ENCODE assay signal across 13 cellular contexts in genomic region chr15:48427479-48427878, GRCh38.
"Had no signal": no experiment of that assay in that cellular context is flagged by ENCODE, and none has a peak within 500 bp of the region (broad histone marks: within the 10 kb centered on the region; RNA-seq: fewer than 3 reads in every experiment).

No MANE protein-coding gene starts in this region.

- H3K9me3 ChIP-seq: gastrocnemius medialis, left ventricle myocardium inferior, tibial nerve had no signal

- H3K27me3 Mint-ChIP-seq: activated B cell treated with CpG ODN at 0.5 μM for 24 hours; activated CD4-positive, alpha-beta T cell treated with anti-CD3 and anti-CD28 coated beads, Interleukin-2, amount 10 ng/mL, durations not matched to agents 24 days and 14 days had no signal

- DNase-seq: activated B cell treated with CpG ODN at 0.5 μM for 24 hours; activated CD4-positive, alpha-beta T cell treated with anti-CD3 and anti-CD28 coated beads, Interleukin-2, amount 10 ng/mL, durations not matched to agents 24 days and 14 days; activated CD8-positive, alpha-beta memory T cell treated with anti-CD3 and anti-CD28 coated beads for 24 hours; activated naive CD4-positive, alpha-beta T cell treated with anti-CD3 and anti-CD28 coated beads, Interleukin-2, amount 50 U/mL, for 16 hours; gastrocnemius medialis; left ventricle myocardium inferior; right cardiac atrium; small intestine had no signal

- H3K27me3 ChIP-seq: gastrocnemius medialis, tibial nerve had no signal

- H3K27ac ChIP-seq: gastrocnemius medialis, left ventricle myocardium inferior, SK-N-MC had no signal

- H3K9me3 Mint-ChIP-seq: activated B cell treated with CpG ODN at 0.5 μM for 24 hours; activated CD4-positive, alpha-beta T cell treated with anti-CD3 and anti-CD28 coated beads, Interleukin-2, amount 10 ng/mL, durations not matched to agents 24 days and 14 days; activated T-helper 2 cell treated with anti-CD3 and anti-CD28 coated beads, Interferon-gamma antibody, Interleukin-2, Interleukin-4, amounts not matched to agents 10 μg/mL and 5 μg/mL and 100 μg/mL, durations not matched to agents 14 hours and 24 hours and 36 hours; stimulated activated effector memory CD8-positive, alpha-beta T cell treated with anti-CD3 and anti-CD28 coated beads, Interleukin-12 subunit alpha, Interleukin-12 subunit beta, amount 100 ng/mL, for 72 hours; T-helper 1 cell treated with Interleukin-12 subunit alpha and Interleukin-12 subunit beta and Interleukin-4 antibody, amounts not matched to agents 30 μg/mL and 1 μg/mL, for 36 hours had no signal

- H3K36me3 Mint-ChIP-seq: stimulated activated effector memory CD8-positive, alpha-beta T cell treated with anti-CD3 and anti-CD28 coated beads, Interleukin-12 subunit alpha, Interleukin-12 subunit beta, amount 100 ng/mL, for 72 hours had no signal

- H3K27ac Mint-ChIP-seq: activated B cell treated with CpG ODN at 0.5 μM for 24 hours; activated CD4-positive, alpha-beta T cell treated with anti-CD3 and anti-CD28 coated beads, Interleukin-2, amount 10 ng/mL, durations not matched to agents 24 days and 14 days; activated T-helper 2 cell treated with anti-CD3 and anti-CD28 coated beads, Interferon-gamma antibody, Interleukin-2, Interleukin-4, amounts not matched to agents 10 μg/mL and 5 μg/mL and 100 μg/mL, durations not matched to agents 14 hours and 24 hours and 36 hours; stimulated activated effector memory CD8-positive, alpha-beta T cell treated with anti-CD3 and anti-CD28 coated beads, Interleukin-12 subunit alpha, Interleukin-12 subunit beta, amount 100 ng/mL, for 72 hours; T-helper 1 cell treated with Interleukin-12 subunit alpha and Interleukin-12 subunit beta and Interleukin-4 antibody, amounts not matched to agents 30 μg/mL and 1 μg/mL, for 36 hours had no signal

- H3K4me3 Mint-ChIP-seq: activated B cell treated with CpG ODN at 0.5 μM for 24 hours; activated CD4-positive, alpha-beta T cell treated with anti-CD3 and anti-CD28 coated beads, Interleukin-2, amount 10 ng/mL, durations not matched to agents 24 days and 14 days; stimulated activated effector memory CD8-positive, alpha-beta T cell treated with anti-CD3 and anti-CD28 coated beads, Interleukin-12 subunit alpha, Interleukin-12 subunit beta, amount 100 ng/mL, for 72 hours; T-helper 1 cell treated with Interleukin-12 subunit alpha and Interleukin-12 subunit beta and Interleukin-4 antibody, amounts not matched to agents 30 μg/mL and 1 μg/mL, for 36 hours had no signal

- H3K4me1 Mint-ChIP-seq: activated B cell treated with CpG ODN at 0.5 μM for 24 hours; activated CD4-positive, alpha-beta T cell treated with anti-CD3 and anti-CD28 coated beads, Interleukin-2, amount 10 ng/mL, durations not matched to agents 24 days and 14 days; stimulated activated effector memory CD8-positive, alpha-beta T cell treated with anti-CD3 and anti-CD28 coated beads, Interleukin-12 subunit alpha, Interleukin-12 subunit beta, amount 100 ng/mL, for 72 hours had no signal

- ATAC-seq: gastrocnemius medialis; right cardiac atrium; stimulated activated effector memory CD8-positive, alpha-beta T cell treated with anti-CD3 and anti-CD28 coated beads, Interleukin-12 subunit alpha, Interleukin-12 subunit beta, amount 100 ng/mL, for 72 hours had no signal

- H3K4me1 ChIP-seq: gastrocnemius medialis, left ventricle myocardium inferior had no signal

- H3K4me3 ChIP-seq: gastrocnemius medialis, left ventricle myocardium inferior, SK-N-MC, tibial nerve had no signal

- H3K36me3 ChIP-seq: gastrocnemius medialis had no signal
